ENCODE assay signal across 9 cellular contexts in the genomic region with DNA sequence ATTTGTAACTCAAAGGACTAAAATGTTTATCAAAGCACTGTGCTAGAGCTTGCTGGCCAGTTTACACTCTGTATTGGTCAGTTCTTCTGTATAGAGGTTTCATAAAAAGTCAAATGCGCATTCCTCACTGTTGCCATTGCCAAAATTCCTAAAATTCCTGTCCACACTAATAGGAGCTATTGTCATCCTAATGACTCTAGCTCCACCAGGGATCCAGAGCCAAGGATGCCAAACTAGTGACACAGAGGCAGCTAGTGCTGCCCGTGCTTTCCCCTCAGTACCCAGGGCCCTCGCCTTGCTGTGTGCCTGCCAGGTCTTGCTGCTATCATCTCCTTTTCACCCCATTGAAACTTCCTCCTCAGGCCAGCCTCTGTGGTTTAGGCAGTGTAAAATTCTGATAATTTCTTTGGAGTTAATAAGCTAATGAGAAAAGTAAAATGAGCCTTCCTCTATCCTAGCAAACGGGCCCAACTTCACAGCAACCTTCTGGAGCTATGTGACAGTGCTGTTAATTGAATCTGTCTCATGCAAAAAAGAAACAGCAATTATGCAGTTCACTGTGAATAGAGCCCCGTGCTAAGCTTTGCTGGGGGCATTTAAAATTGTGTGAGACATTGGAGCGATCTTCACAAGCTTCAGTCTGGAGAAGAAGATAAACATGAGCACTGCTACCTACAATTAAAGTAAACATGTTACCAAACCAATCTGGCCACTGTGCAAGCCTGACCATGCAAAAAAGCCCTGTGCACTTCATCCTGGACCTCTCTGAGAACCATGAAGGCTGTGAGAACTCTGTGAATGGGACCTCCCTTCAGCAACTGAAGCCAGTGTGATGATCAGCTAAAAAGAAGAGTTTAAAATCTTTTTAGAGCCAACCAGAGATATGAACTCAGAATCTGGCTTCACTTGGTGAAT. TPM values are rescaled to one million over a fixed set of nuclear protein-coding genes. Genes with fewer than 3 reads are reported as not detected.
DNase-seq lines count a peak whose midpoint lies in the region; ATAC-seq and TF ChIP-seq lines count a peak whose summit lies in the region.
"Had no signal": no experiment of that assay in that cellular context is flagged by ENCODE, and none has a peak within 500 bp of the region (broad histone marks: within the 10 kb centered on the region; RNA-seq: fewer than 3 reads in every experiment).

No MANE protein-coding gene starts in this region.

- DNase-seq in AG10803 (ENCODE audit: low read depth), result peak; percentile 99
- peak; percentile 95 for DNase-seq in PC-3
- DNase-seq in epithelial cell of proximal tubule (ENCODE audit: low read depth), result peak; percentile 94
- peak; percentile 5 for DNase-seq in midbrain (lab: John Stamatoyannopoulos, UW)
- DNase-seq in activated CD4-positive, CD25-positive, alpha-beta regulatory T cell treated with anti-CD3 and anti-CD28 coated beads, Interleukin-2, amount 50 U/mL, for 72 hours, result no peak
- DNase-seq in Peyer's patch, result no peak
- DNase-seq in stimulated activated CD4-positive, alpha-beta T cell treated with anti-CD3 and anti-CD28 coated beads, Interleukin-12 subunit alpha, Interleukin-12 subunit beta, amount 100 ng/mL, for 4 hours, result no peak
- no peak for DNase-seq in SIG-M5 (lab: John Stamatoyannopoulos, UW)
- DNase-seq: effector CD8-positive, alpha-beta T cell had no signal

- ATAC-seq in PC-3, result peak; percentile 98

- no peaks in the 10 kb centered on the region for H3F3A ChIP-seq in PC-3 (ENCODE audit: low read length, unreplicated experiment)

- TF ChIP-seq CTCF in AG10803 (conservative IDR thresholded peaks at IDR 0.05; ENCODE audit: low read length) (no peak), PC-3 (conservative IDR thresholded peaks at IDR 0.05; ENCODE audit: low read depth, low read length) (no peak), epithelial cell of proximal tubule (conservative IDR thresholded peaks at IDR 0.05; ENCODE audit: low read depth, low read length) (no peak), Peyer's patch (IDR thresholded peaks at IDR 0.05) (no peak)

- H3K27ac ChIP-seq in PC-3 (ENCODE audit: low read length) (peak overlapping the region; percentile 65), Peyer's patch (no peak overlapping the region)

- H3K36me3 ChIP-seq in PC-3 (ENCODE audit: low read depth, low read length) (no peaks in the 10 kb centered on the region; the same call in 1 of the 2 replicates), Peyer's patch (no peaks in the 10 kb centered on the region)

- CTCF ChIA-PET in PC-3 (lab: Charles Lee), result no interaction called here

- no peaks in the 10 kb centered on the region for H3K79me2 ChIP-seq in PC-3 (ENCODE audit: low read length)

- H3K9me2 ChIP-seq in PC-3 (replicated peaks; ENCODE audit: low read length), result no peaks in the 10 kb centered on the region

- TF ChIP-seq POLR2A in Peyer's patch (IDR thresholded peaks at IDR 0.05), result no peak

- 0 out of 2 replicates have a peak, but pooled peaks cover 8% of the 10 kb centered on the region for H3K9me3 ChIP-seq in PC-3 (ENCODE audit: low read length)
- H3K9me3 ChIP-seq in Peyer's patch, result no peaks in the 10 kb centered on the region

- H4K20me1 ChIP-seq in PC-3 (ENCODE audit: low read length), result no peaks in the 10 kb centered on the region

- BruUV-seq in PC-3 (replicated peaks; lab: Mats Ljungman, UMichigan), result TSS peak; percentile 92

- peak overlapping the region; percentile 76 for H3K4me2 ChIP-seq in PC-3 (ENCODE audit: low read length)

- H2AFZ ChIP-seq in PC-3 (ENCODE audit: low read length), result peak overlapping the region; percentile 33; the same call in 1 of the 2 replicates

- no peak overlapping the region for H3K9ac ChIP-seq in PC-3 (ENCODE audit: low read length)

- H3K27me3 ChIP-seq in PC-3 (ENCODE audit: low read length) (no peaks in the 10 kb centered on the region), Peyer's patch (no peaks in the 10 kb centered on the region)

- H3K4me1 ChIP-seq in PC-3 (ENCODE audit: insufficient read depth, low read length) (peaks cover 30% of the 10 kb centered on the region), Peyer's patch (peaks cover 0 to 4% (median 0%) of the 10 kb centered on the region in 4 donors)

- intact Hi-C loops in PC-3 (cut with micrococcal nuclease), result loop anchor here (2.0 to 10.0 kb wide), 3 partner anchors 19 to 114 kb away; no protein-coding TSS in a partner anchor

- H3K4me3 ChIP-seq in AG10803 (ENCODE audit: low read length) (peak overlapping the region; percentile 25), PC-3 (ENCODE audit: low read length) (peak overlapping the region; percentile 37; the same call in 1 of the 2 replicates), epithelial cell of proximal tubule (ENCODE audit: low read depth, low read length) (no peak overlapping the region), Peyer's patch (no peak overlapping the region)

- POLR2A ChIA-PET in PC-3 (lab: Charles Lee; ENCODE audit: unreplicated experiment), result no interaction called here

RNA-seq across cellular contexts. Expression of a gene that starts 43.1 kb away (rescaled TPM):
- 4.0 and 4.1 TPM in 2 replicates for total RNA-seq in PC-3 (2014; rRNA removed)
- 11.4 and 17.4 TPM in 2 replicates for total RNA-seq in epithelial cell of proximal tubule
- 1 to 10 TPM; 1.0 to 5.8 (median 2.1) TPM for total RNA-seq in Peyer's patch

RNA-seq across cellular contexts. Expression of a gene that starts 51.1 kb away (rescaled TPM):
- 0.69 and 1.7 TPM in 2 replicates for total RNA-seq in PC-3 (2014; rRNA removed)
- 2.2 and 3.5 TPM in 2 replicates for total RNA-seq in epithelial cell of proximal tubule
- total RNA-seq in Peyer's patch, result 1 to 10 TPM; 1.7 to 5.6 (median 4.7) TPM

Comparison
In these comparisons a context has a peak if more than half of its experiments do, and no peak if none do; other contexts are left out.
1. DNase-seq: peak in AG10803 (single experiment), PC-3 (single experiment), epithelial cell of proximal tubule (single experiment) and midbrain (single experiment); none in activated CD4-positive, CD25-positive, alpha-beta regulatory T cell treated with anti-CD3 and anti-CD28 coated beads, Interleukin-2, amount 50 U/mL, for 72 hours (single experiment), Peyer's patch (0 of 3), stimulated activated CD4-positive, alpha-beta T cell treated with anti-CD3 and anti-CD28 coated beads, Interleukin-12 subunit alpha, Interleukin-12 subunit beta, amount 100 ng/mL, for 4 hours (single experiment) and SIG-M5 (single experiment).
2. H3K4me3 ChIP-seq: peak in AG10803 (single experiment) and PC-3 (single experiment); none in epithelial cell of proximal tubule (single experiment) and Peyer's patch (0 of 4).